20 cellular contexts compared by ENCODE assay signal in the genomic region with DNA sequence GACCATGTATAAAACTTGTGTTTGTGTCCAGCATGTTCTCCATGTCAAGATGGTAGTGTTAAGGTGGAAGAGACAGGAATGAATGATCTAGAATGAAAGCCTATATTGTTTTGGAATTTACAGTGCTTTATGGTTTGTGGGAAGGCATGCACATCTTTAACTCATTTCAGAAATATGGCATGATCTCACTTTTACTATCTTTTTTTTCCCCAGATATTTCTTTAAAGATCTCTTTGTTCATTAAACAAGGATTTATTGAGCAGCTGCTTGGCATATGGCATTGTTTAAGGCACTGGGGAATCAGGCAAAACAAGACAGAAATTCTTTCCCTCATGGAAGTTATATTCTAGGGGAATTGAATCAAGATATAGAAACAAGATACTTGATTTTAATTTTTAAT.
"Had no signal": no experiment of that assay in that cellular context is flagged by ENCODE, and none has a peak within 500 bp of the region (broad histone marks: within the 10 kb centered on the region; RNA-seq: fewer than 3 reads in every experiment).

No MANE protein-coding gene starts in this region.

- H3K27ac ChIP-seq: coronary artery, esophagus squamous epithelium, left ventricle myocardium inferior, sigmoid colon, thoracic aorta had no signal

- H3K9me3 ChIP-seq: esophagus squamous epithelium, left ventricle myocardium inferior, sigmoid colon, thoracic aorta had no signal

- FAIRE-seq: frontal cortex had no signal

- ATAC-seq: activated T-cell treated with anti-CD3 and anti-CD28 coated beads, Interleukin-2, amount 50 U/mL, for 4 hours; naive thymus-derived CD4-positive, alpha-beta T cell; T-helper 17 cell had no signal

- H3K4me3 ChIP-seq: coronary artery, esophagus squamous epithelium, left ventricle myocardium inferior, sigmoid colon, thoracic aorta had no signal

- H3K4me1 ChIP-seq: esophagus squamous epithelium, left ventricle myocardium inferior, sigmoid colon had no signal

- DNase-seq: activated CD4-positive, alpha-beta T cell treated with anti-CD3 and anti-CD28 coated beads for 4 hours; activated CD4-positive, alpha-beta T cell treated with anti-CD3 and anti-CD28 coated beads, Interleukin-2, amount 50 U/mL, for 48 hours; activated CD4-positive, CD25-positive, alpha-beta regulatory T cell; activated CD8-positive, alpha-beta memory T cell treated with anti-CD3 and anti-CD28 coated beads, Interleukin-2, amount 50 U/mL, for 48 hours; activated naive CD4-positive, alpha-beta T cell treated with Interleukin-2 at 50 U/mL for 16 hours; activated naive CD8-positive, alpha-beta T cell treated with anti-CD3 and anti-CD28 coated beads for 36 hours; activated T-cell treated with anti-CD3 and anti-CD28 coated beads, Interleukin-2, amount 50 U/mL, for 4 hours; cerebellar nuclear complex; esophagus squamous epithelium; hippocampal formation; left ventricle myocardium inferior; naive thymus-derived CD4-positive, alpha-beta T cell; posterior cingulate gyrus; sigmoid colon; stimulated activated CD4-positive, alpha-beta T cell treated with anti-CD3 and anti-CD28 coated beads, Interleukin-4, amount 100 ng/mL, for 1 hour; stimulated activated naive CD4-positive, alpha-beta T cell; T-helper 17 cell had no signal

- H3K27me3 ChIP-seq: sigmoid colon had no signal
